7 cellular contexts compared by ENCODE assay signal in genomic region chr15:60520041-60520824, GRCh38. TPM values are rescaled to one million over a fixed set of nuclear protein-coding genes. Genes with fewer than 3 reads are reported as not detected.
DNase-seq lines count a peak whose midpoint lies in the region; ATAC-seq and TF ChIP-seq lines count a peak whose summit lies in the region.

No MANE protein-coding gene starts in this region.

- no peak overlapping the region for H3K9ac ChIP-seq in neural progenitor cell

- no peaks in the 10 kb centered on the region for H3K27me3 ChIP-seq in neural progenitor cell

- intact Hi-C loops in activated T-helper 2 cell treated with anti-CD3 and anti-CD28 coated beads, Interferon-gamma antibody, Interleukin-2, Interleukin-4, amounts not matched to agents 10 μg/mL and 5 μg/mL and 100 μg/mL, durations not matched to agents 14 hours and 24 hours and 36 hours (cut with micrococcal nuclease): loop anchor here (1.0 to 10.0 kb wide), 6 partner anchors 12 to 535 kb away; partner anchors contain the start of gene ICE2
- intact Hi-C loops in lower leg skin (cut with DNase I; ENCODE audit: low total_unique reads): no loop called here

- no peak for TF ChIP-seq POLR2A in lower leg skin (IDR thresholded peaks at IDR 0.05)

- no peaks in the 10 kb centered on the region for H3K9me3 Mint-ChIP-seq in activated T-helper 2 cell treated with anti-CD3 and anti-CD28 coated beads, Interferon-gamma antibody, Interleukin-2, Interleukin-4, amounts not matched to agents 10 μg/mL and 5 μg/mL and 100 μg/mL, durations not matched to agents 14 hours and 24 hours and 36 hours
- H3K9me3 Mint-ChIP-seq in neural progenitor cell: no peaks in the 10 kb centered on the region

- peak; percentile 10 for ATAC-seq in GM18517 (IDR thresholded peaks at IDR 0.05; ENCODE audit: unreplicated experiment)
- peak; percentile 77 for ATAC-seq in HG02852 (IDR thresholded peaks at IDR 0.05; ENCODE audit: unreplicated experiment)

- peaks cover 12% of the 10 kb centered on the region for H3K4me1 ChIP-seq in neural progenitor cell

- H3K79me2 ChIP-seq in neural progenitor cell (ENCODE audit: low read depth): no peaks in the 10 kb centered on the region

- no peak overlapping the region for H3K27ac ChIP-seq in neural progenitor cell

- no peaks in the 10 kb centered on the region for H3K27me3 Mint-ChIP-seq in activated T-helper 2 cell treated with anti-CD3 and anti-CD28 coated beads, Interferon-gamma antibody, Interleukin-2, Interleukin-4, amounts not matched to agents 10 μg/mL and 5 μg/mL and 100 μg/mL, durations not matched to agents 14 hours and 24 hours and 36 hours (ENCODE audit: low read depth)
- peaks cover 5% of the 10 kb centered on the region for H3K27me3 Mint-ChIP-seq in neural progenitor cell (ENCODE audit: insufficient read depth, low read depth)

- peak overlapping the region; percentile 55 for H3K27ac Mint-ChIP-seq in activated T-helper 2 cell treated with anti-CD3 and anti-CD28 coated beads, Interferon-gamma antibody, Interleukin-2, Interleukin-4, amounts not matched to agents 10 μg/mL and 5 μg/mL and 100 μg/mL, durations not matched to agents 14 hours and 24 hours and 36 hours
- H3K27ac Mint-ChIP-seq in neural progenitor cell: no peak overlapping the region

- H3K36me3 Mint-ChIP-seq in activated T-helper 2 cell treated with anti-CD3 and anti-CD28 coated beads, Interferon-gamma antibody, Interleukin-2, Interleukin-4, amounts not matched to agents 10 μg/mL and 5 μg/mL and 100 μg/mL, durations not matched to agents 14 hours and 24 hours and 36 hours (ENCODE audit: low read depth): peaks cover 22% of the 10 kb centered on the region
- no peaks in the 10 kb centered on the region for H3K36me3 Mint-ChIP-seq in neural progenitor cell

- no peak for DNase-seq in activated T-helper 2 cell treated with anti-CD3 and anti-CD28 coated beads, Interferon-gamma antibody, Interleukin-2, Interleukin-4, amounts not matched to agents 10 μg/mL and 5 μg/mL and 100 μg/mL, durations not matched to agents 14 hours and 24 hours and 36 hours (ENCODE audit: low spot score)
- no peak for DNase-seq in neural progenitor cell (ENCODE audit: low spot score)
- DNase-seq in lower leg skin (ENCODE audit: low spot score in 2 of 2): no peak
- DNase-seq in kidney glomerular epithelial cell (lab: John Stamatoyannopoulos, UW): no peak
- no peak for DNase-seq in DMS153 treated with DMSO at 0.1 percent for 48 hours (lab: John Stamatoyannopoulos, UW; ENCODE audit: unreplicated experiment)

- H3K4me3 Mint-ChIP-seq in activated T-helper 2 cell treated with anti-CD3 and anti-CD28 coated beads, Interferon-gamma antibody, Interleukin-2, Interleukin-4, amounts not matched to agents 10 μg/mL and 5 μg/mL and 100 μg/mL, durations not matched to agents 14 hours and 24 hours and 36 hours (ENCODE audit: low read depth): no peak overlapping the region
- H3K4me3 Mint-ChIP-seq in neural progenitor cell: no peak overlapping the region

- no peak overlapping the region for H3K4me3 ChIP-seq in neural progenitor cell
- no peak overlapping the region for H3K4me3 ChIP-seq in lower leg skin (ENCODE audit: low read depth, poor library complexity, severe bottlenecking)

- H3F3A ChIP-seq in neural progenitor cell (ENCODE audit: low read depth): peaks cover 11% of the 10 kb centered on the region

- peaks cover 29% of the 10 kb centered on the region for H3K4me1 Mint-ChIP-seq in activated T-helper 2 cell treated with anti-CD3 and anti-CD28 coated beads, Interferon-gamma antibody, Interleukin-2, Interleukin-4, amounts not matched to agents 10 μg/mL and 5 μg/mL and 100 μg/mL, durations not matched to agents 14 hours and 24 hours and 36 hours (ENCODE audit: low read depth)
- H3K4me1 Mint-ChIP-seq in neural progenitor cell: peaks cover 6% of the 10 kb centered on the region

- H2AFZ ChIP-seq in neural progenitor cell (replicated peaks): no peak overlapping the region

- H4K20me1 ChIP-seq in neural progenitor cell (ENCODE audit: low read depth): no peaks in the 10 kb centered on the region

- TF ChIP-seq CTCF in neural progenitor cell (IDR thresholded peaks at IDR 0.05) (no peak), lower leg skin (IDR thresholded peaks at IDR 0.05) (no peak)

- H3K4me2 ChIP-seq in neural progenitor cell: peak overlapping the region; percentile 39

- H3K36me3 ChIP-seq in neural progenitor cell: no peaks in the 10 kb centered on the region

- H3K9me3 ChIP-seq in neural progenitor cell (ENCODE audit: low read depth): no peaks in the 10 kb centered on the region

- WGBS in lower leg skin, 2 donors: 69 to 71% methylated on average over 6 of the region's 6 CpGs

RNA-seq across cellular contexts. Expression of gene ICE2, which starts 41.3 kb away (rescaled TPM):
- total RNA-seq in activated T-helper 2 cell treated with anti-CD3 and anti-CD28 coated beads, Interferon-gamma antibody, Interleukin-2, Interleukin-4, amounts not matched to agents 10 μg/mL and 5 μg/mL and 100 μg/mL, durations not matched to agents 14 hours and 24 hours and 36 hours: 48.0 and 50.4 TPM in 2 replicates
- total RNA-seq in neural progenitor cell (ENCODE audit: low replicate concordance) (69.8 and 95.3 TPM in 2 replicates), lower leg skin (10 to 100 TPM; 14.4 to 21.2 (median 17.5) TPM)
